ENCODE assay signal across 10 cellular contexts in the genomic region with DNA sequence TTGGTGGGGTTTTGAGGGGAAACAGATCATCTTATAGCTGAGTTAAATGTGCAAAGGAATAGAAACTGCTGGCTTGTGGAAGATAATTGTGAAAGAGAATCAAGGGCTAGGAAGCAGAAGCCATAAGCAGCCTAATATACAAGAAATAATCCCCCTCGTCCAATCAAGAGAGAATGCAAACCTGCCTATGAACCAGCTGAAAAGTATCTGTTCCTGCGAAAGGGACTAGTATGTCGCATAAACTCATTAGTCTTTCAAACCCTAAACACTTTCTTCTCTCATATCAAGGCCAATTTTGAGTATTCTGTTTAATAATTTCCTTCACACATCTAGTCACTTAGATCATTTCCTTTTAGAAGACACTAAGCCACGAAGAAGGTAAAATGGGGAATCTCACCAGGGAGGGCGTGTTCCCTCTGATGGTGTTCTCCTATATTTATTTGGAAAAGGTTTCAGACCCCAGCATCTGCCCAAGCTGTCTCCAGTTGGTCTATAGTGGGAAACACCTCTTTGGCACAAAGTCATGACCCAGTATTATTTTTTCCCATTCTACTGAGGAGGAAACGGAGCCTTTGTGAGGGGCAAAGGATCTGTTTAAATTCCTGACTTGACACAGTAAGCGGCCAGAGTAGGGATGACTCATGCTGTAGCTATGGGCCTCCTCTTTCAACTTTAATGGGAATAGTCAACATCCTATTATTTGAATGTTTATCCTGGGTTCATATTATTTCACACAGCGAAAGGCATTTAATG.
A peak's percentile ranks its signal among the peaks of the same experiment; 100 is the strongest.
DNase-seq lines count a peak whose midpoint lies in the region; FAIRE-seq and TF ChIP-seq lines count a peak whose summit lies in the region.
"Had no signal": no experiment of that assay in that cellular context is flagged by ENCODE, and none has a peak within 500 bp of the region (broad histone marks: within the 10 kb centered on the region; RNA-seq: fewer than 3 reads in every experiment).

No MANE protein-coding gene starts in this region.

- no peak for TF ChIP-seq CTCF in fibroblast of villous mesenchyme (IDR thresholded peaks at IDR 0.05; ENCODE audit: insufficient read depth, low read depth, low read length)

- FAIRE-seq in RCC 7860 (lab: Jason Lieb, UNC) = peak; percentile 78

- H3K9me3 Mint-ChIP-seq in immature natural killer cell = no peaks in the 10 kb centered on the region
- H3K9me3 Mint-ChIP-seq: nephron had no signal

- peaks cover 0 to 8% (median 0%) of the 10 kb centered on the region in 3 donors for H3K27me3 Mint-ChIP-seq in immature natural killer cell (ENCODE audit: low read depth in 3 of 3)

- DNase-seq in EL = peak; percentile 90
- peak; percentile 59 for DNase-seq in RCC 7860 (ENCODE audit: low spot score)
- DNase-seq in fibroblast of villous mesenchyme (ENCODE audit: low read depth) = peak; percentile 82
- peak; percentile 94 for DNase-seq in pulmonary artery endothelial cell (ENCODE audit: low read depth, low spot score)
- DNase-seq in immature natural killer cell = no peak
- no peak for DNase-seq in stimulated activated CD4-positive, alpha-beta T cell treated with anti-CD3 and anti-CD28 coated beads, Interleukin-2, amount 100 ng/mL, for 48 hours
- DNase-seq in activated gamma-delta T cell (lab: John Stamatoyannopoulos, UW) = no peak
- DNase-seq in HUDEP-2 (lab: John Stamatoyannopoulos, UW; ENCODE audit: unreplicated experiment in 76 of 76) = no peak
- DNase-seq: NCI-H1694 treated with DMSO at 0.1 percent for 48 hours had no signal

- no peak overlapping the region for H3K4me3 Mint-ChIP-seq in immature natural killer cell
- H3K4me3 Mint-ChIP-seq: nephron had no signal

- no peak overlapping the region for H3K4me3 ChIP-seq in fibroblast of villous mesenchyme (ENCODE audit: low read depth, low read length)

- no peaks in the 10 kb centered on the region for H3K36me3 Mint-ChIP-seq in immature natural killer cell

- H3K4me1 Mint-ChIP-seq in immature natural killer cell = no peaks in the 10 kb centered on the region

- no peak overlapping the region for H3K27ac Mint-ChIP-seq in immature natural killer cell
- H3K27ac Mint-ChIP-seq: nephron had no signal

Comparison
In these comparisons a context has a peak if more than half of its experiments do, and no peak if none do; other contexts are left out.
1. DNase-seq: peak in EL (single experiment), RCC 7860 (single experiment), fibroblast of villous mesenchyme (single experiment) and pulmonary artery endothelial cell (single experiment); none in immature natural killer cell (0 of 3), stimulated activated CD4-positive, alpha-beta T cell treated with anti-CD3 and anti-CD28 coated beads, Interleukin-2, amount 100 ng/mL, for 48 hours (0 of 2), activated gamma-delta T cell (single experiment) and HUDEP-2 (0 of 76).